Comparison of ENCODE assay signal across 9 cellular contexts in the genomic region with DNA sequence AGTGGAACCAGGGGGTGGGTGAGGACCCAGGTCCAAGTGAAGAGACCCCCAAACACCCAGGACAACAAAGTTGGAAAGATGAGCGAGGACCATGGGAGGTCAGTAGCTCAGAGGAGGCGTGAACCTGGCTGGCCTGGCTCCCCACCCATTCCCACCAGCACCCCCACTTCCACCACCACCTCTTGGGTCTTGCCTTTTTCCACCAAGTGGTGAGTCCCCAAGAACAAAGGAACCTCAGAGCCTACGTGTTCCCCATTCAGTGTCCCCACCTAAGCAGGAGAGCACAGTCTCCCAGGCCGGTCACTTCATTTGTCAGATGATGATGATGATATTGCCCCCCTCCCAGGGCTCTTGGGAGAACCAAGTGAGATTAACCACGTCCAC. TPM values are rescaled to one million over a fixed set of nuclear protein-coding genes. Genes with fewer than 3 reads are reported as not detected.
DNase-seq lines count a peak whose midpoint lies in the region; ATAC-seq, FAIRE-seq and TF ChIP-seq lines count a peak whose summit lies in the region.
"Had no signal": no experiment of that assay in that cellular context is flagged by ENCODE, and none has a peak within 500 bp of the region (broad histone marks: within the 10 kb centered on the region; RNA-seq: fewer than 3 reads in every experiment).

No MANE protein-coding gene starts in this region.

- BruUV-seq in OCI-LY7 (replicated peaks; lab: Mats Ljungman, UMichigan), result no TSS peak

- peaks cover 0 to 19% of the 10 kb centered on the region in 2 donors for H3K4me1 ChIP-seq in kidney (ENCODE audit: control insufficient read depth in 1 of 2, insufficient read depth in 1 of 2, low read depth in 1 of 2, low read length in 2 of 2)
- H3K4me1 ChIP-seq in OCI-LY7 (ENCODE audit: insufficient read depth, low read length, poor library complexity, severe bottlenecking), result no peaks in the 10 kb centered on the region
- peaks cover 14% of the 10 kb centered on the region for H3K4me1 ChIP-seq in Karpas-422 (ENCODE audit: low read length)

- H3K9me3 ChIP-seq in kidney (ENCODE audit: control insufficient read depth in 1 of 2, low read length in 2 of 2), result no peaks in the 10 kb centered on the region
- no peaks in the 10 kb centered on the region for H3K9me3 ChIP-seq in OCI-LY7 (ENCODE audit: low read length)
- no peaks in the 10 kb centered on the region for H3K9me3 ChIP-seq in Karpas-422 (ENCODE audit: low read length)

- DNase-seq in activated naive CD4-positive, alpha-beta T cell treated with anti-CD3 and anti-CD28 coated beads, Interleukin-2, amount 10 ng/mL, durations not matched to agents 7 days and 5 days, result no peak
- DNase-seq in activated naive CD4-positive, alpha-beta T cell treated with anti-CD3 and anti-CD28 coated beads, Interleukin-2, amount 50 U/mL, for 16 hours, result no peak
- no peak for DNase-seq in activated CD4-positive, alpha-beta memory T cell treated with anti-CD3 and anti-CD28 coated beads for 36 hours
- DNase-seq in kidney, result no peak
- no peak for DNase-seq in OCI-LY7 (ENCODE audit: low spot score)
- no peak for DNase-seq in Karpas-422

- no peak for TF ChIP-seq CTCF in kidney (IDR thresholded peaks at IDR 0.05; ENCODE audit: borderline replicate concordance, extremely low read depth, insufficient read depth)
- TF ChIP-seq CTCF in OCI-LY7 (conservative IDR thresholded peaks at IDR 0.05; ENCODE audit: low read length), result no peak

- no peak for FAIRE-seq in kidney (lab: Jason Lieb, UNC)

- no peaks in the 10 kb centered on the region; the same call in 1 of the 2 replicates for H4K20me1 ChIP-seq in OCI-LY7 (ENCODE audit: insufficient read depth, low read length)
- no peaks in the 10 kb centered on the region for H4K20me1 ChIP-seq in Karpas-422 (ENCODE audit: insufficient read depth, low read depth, low read length)

- H3K4me2 ChIP-seq in OCI-LY7 (ENCODE audit: low read length) (no peak overlapping the region), Karpas-422 (ENCODE audit: low read depth, low read length, poor library complexity, severe bottlenecking) (no peak overlapping the region)

- H3K36me3 Mint-ChIP-seq in activated naive CD4-positive, alpha-beta T cell treated with anti-CD3 and anti-CD28 coated beads, Interleukin-2, amount 10 ng/mL, durations not matched to agents 7 days and 5 days, result peaks cover 16% of the 10 kb centered on the region
- peaks cover 24% of the 10 kb centered on the region for H3K36me3 Mint-ChIP-seq in activated CD4-positive, alpha-beta memory T cell treated with anti-CD3 and anti-CD28 coated beads for 36 hours
- peaks cover 30% of the 10 kb centered on the region for H3K36me3 Mint-ChIP-seq in stimulated activated memory B cell treated with anti-CD40 and anti-IgM and Interleukin-4, amounts not matched to agents 10 μg/mL and 1 μg/mL and 100 μg/mL, for 72 hours

- H3K27ac ChIP-seq in kidney (ENCODE audit: low read depth in 2 of 2, low read length in 2 of 2) (peak overlapping the region; percentile 77 to 92), OCI-LY7 (ENCODE audit: low read depth, low read length, poor library complexity, severe bottlenecking) (no peak overlapping the region), Karpas-422 (ENCODE audit: low read length) (no peak overlapping the region)

- peaks cover 41% of the 10 kb centered on the region for H3K4me1 Mint-ChIP-seq in activated naive CD4-positive, alpha-beta T cell treated with anti-CD3 and anti-CD28 coated beads, Interleukin-2, amount 10 ng/mL, durations not matched to agents 7 days and 5 days
- H3K4me1 Mint-ChIP-seq in activated CD4-positive, alpha-beta memory T cell treated with anti-CD3 and anti-CD28 coated beads for 36 hours (ENCODE audit: low read depth), result peaks cover 32% of the 10 kb centered on the region
- H3K4me1 Mint-ChIP-seq in stimulated activated memory B cell treated with anti-CD40 and anti-IgM and Interleukin-4, amounts not matched to agents 10 μg/mL and 1 μg/mL and 100 μg/mL, for 72 hours, result peaks cover 38% of the 10 kb centered on the region

- no peak overlapping the region for H3K4me3 Mint-ChIP-seq in activated naive CD4-positive, alpha-beta T cell treated with anti-CD3 and anti-CD28 coated beads, Interleukin-2, amount 10 ng/mL, durations not matched to agents 7 days and 5 days
- H3K4me3 Mint-ChIP-seq in activated CD4-positive, alpha-beta memory T cell treated with anti-CD3 and anti-CD28 coated beads for 36 hours, result no peak overlapping the region
- no peak overlapping the region for H3K4me3 Mint-ChIP-seq in stimulated activated memory B cell treated with anti-CD40 and anti-IgM and Interleukin-4, amounts not matched to agents 10 μg/mL and 1 μg/mL and 100 μg/mL, for 72 hours

- H3K4me3 ChIP-seq in kidney (ENCODE audit: low read length in 2 of 2) (peak overlapping the region in 1 of 2 donors; percentile 6), OCI-LY7 (ENCODE audit: low read depth, low read length, poor library complexity, severe bottlenecking) (no peak overlapping the region), Karpas-422 (ENCODE audit: low read length) (no peak overlapping the region)

- no peak for ATAC-seq in stimulated activated memory B cell treated with anti-CD40 and anti-IgM and Interleukin-4, amounts not matched to agents 10 μg/mL and 1 μg/mL and 100 μg/mL, for 72 hours
- no peak for ATAC-seq in HG03135 (IDR thresholded peaks at IDR 0.05; ENCODE audit: unreplicated experiment)

- H3K79me2 ChIP-seq in OCI-LY7 (ENCODE audit: insufficient read depth, low read depth, low read length) (no peaks in the 10 kb centered on the region), Karpas-422 (ENCODE audit: low read length) (no peaks in the 10 kb centered on the region)

- H3K36me3 ChIP-seq in kidney (ENCODE audit: control insufficient read depth in 1 of 2, insufficient read depth in 2 of 2, low read length in 2 of 2), result peaks cover 8 to 9% of the 10 kb centered on the region in 2 donors
- H3K36me3 ChIP-seq in OCI-LY7 (ENCODE audit: insufficient read depth, low read length), result peaks cover 51% of the 10 kb centered on the region
- peaks cover 5% of the 10 kb centered on the region; the same call in 1 of the 2 replicates for H3K36me3 ChIP-seq in Karpas-422 (ENCODE audit: insufficient read depth, low read length)

- peaks cover 5% of the 10 kb centered on the region for H3K27me3 Mint-ChIP-seq in activated naive CD4-positive, alpha-beta T cell treated with anti-CD3 and anti-CD28 coated beads, Interleukin-2, amount 10 ng/mL, durations not matched to agents 7 days and 5 days
- no peaks in the 10 kb centered on the region for H3K27me3 Mint-ChIP-seq in activated CD4-positive, alpha-beta memory T cell treated with anti-CD3 and anti-CD28 coated beads for 36 hours
- no peaks in the 10 kb centered on the region for H3K27me3 Mint-ChIP-seq in stimulated activated memory B cell treated with anti-CD40 and anti-IgM and Interleukin-4, amounts not matched to agents 10 μg/mL and 1 μg/mL and 100 μg/mL, for 72 hours

- peak overlapping the region; percentile 82 for H3K27ac Mint-ChIP-seq in activated naive CD4-positive, alpha-beta T cell treated with anti-CD3 and anti-CD28 coated beads, Interleukin-2, amount 10 ng/mL, durations not matched to agents 7 days and 5 days
- peak overlapping the region; percentile 74 for H3K27ac Mint-ChIP-seq in activated CD4-positive, alpha-beta memory T cell treated with anti-CD3 and anti-CD28 coated beads for 36 hours
- peak overlapping the region; percentile 90 for H3K27ac Mint-ChIP-seq in stimulated activated memory B cell treated with anti-CD40 and anti-IgM and Interleukin-4, amounts not matched to agents 10 μg/mL and 1 μg/mL and 100 μg/mL, for 72 hours

- CTCF ChIA-PET in activated naive CD4-positive, alpha-beta T cell treated with anti-CD3 and anti-CD28 coated beads, Interleukin-2, amount 10 ng/mL, durations not matched to agents 7 days and 5 days (lab: Charles Lee), result interaction anchor here (0.6 to 2.4 kb wide), 6 partner anchors 12 to 174 kb away, joined by 3 to 11 read pairs (median 3); no protein-coding TSS in a partner anchor
- CTCF ChIA-PET in activated CD4-positive, alpha-beta memory T cell treated with anti-CD3 and anti-CD28 coated beads for 36 hours (lab: Charles Lee), result interaction anchor here (1.3 to 1.9 kb wide), 3 partner anchors 8 to 18 kb away, joined by 5 to 8 read pairs (median 6); a partner anchor contains a TSS
- CTCF ChIA-PET in OCI-LY7 (lab: Charles Lee; ENCODE audit: unreplicated experiment), result no interaction called here

- POLR2A ChIA-PET in activated CD4-positive, alpha-beta memory T cell treated with anti-CD3 and anti-CD28 coated beads for 36 hours (lab: Charles Lee), result interaction anchor here (0.7 to 0.8 kb wide), 2 partner anchors 17 to 56 kb away, joined by 3 read pairs; no protein-coding TSS in a partner anchor
- POLR2A ChIA-PET in OCI-LY7 (lab: Charles Lee), result no interaction called here

- H2AFZ ChIP-seq in OCI-LY7 (ENCODE audit: low read length) (no peak overlapping the region), Karpas-422 (ENCODE audit: low read length) (no peak overlapping the region)

- intact Hi-C loops in activated CD4-positive, alpha-beta memory T cell treated with anti-CD3 and anti-CD28 coated beads for 36 hours (cut with micrococcal nuclease), result loop anchor here (2.0 to 5.0 kb wide), 2 partner anchors 17 to 45 kb away; a partner anchor contains a TSS
- intact Hi-C loops in kidney (cut with DNase I), result no loop called here
- intact Hi-C loops in OCI-LY7 (cut with micrococcal nuclease; ENCODE audit: unreplicated experiment), result no loop called here

- H3K9me2 ChIP-seq in OCI-LY7 (ENCODE audit: insufficient read depth, low read length) (no peaks in the 10 kb centered on the region), Karpas-422 (replicated peaks; ENCODE audit: insufficient read depth, low read length) (no peaks in the 10 kb centered on the region)

- H3K27me3 ChIP-seq in Karpas-422 (ENCODE audit: low read length), result no peaks in the 10 kb centered on the region

- H3K9ac ChIP-seq in kidney (ENCODE audit: low read length in 2 of 2), result peak overlapping the region in 1 of 2 donors; percentile 48
- H3K9ac ChIP-seq in Karpas-422 (ENCODE audit: low read length), result no peak overlapping the region

- H3K9me3 Mint-ChIP-seq in activated naive CD4-positive, alpha-beta T cell treated with anti-CD3 and anti-CD28 coated beads, Interleukin-2, amount 10 ng/mL, durations not matched to agents 7 days and 5 days, result no peaks in the 10 kb centered on the region
- H3K9me3 Mint-ChIP-seq in activated CD4-positive, alpha-beta memory T cell treated with anti-CD3 and anti-CD28 coated beads for 36 hours, result no peaks in the 10 kb centered on the region
- no peaks in the 10 kb centered on the region for H3K9me3 Mint-ChIP-seq in stimulated activated memory B cell treated with anti-CD40 and anti-IgM and Interleukin-4, amounts not matched to agents 10 μg/mL and 1 μg/mL and 100 μg/mL, for 72 hours
- H3K9me3 Mint-ChIP-seq: naive thymus-derived CD8-positive, alpha-beta T cell had no signal

RNA-seq across cellular contexts. Expression of a gene that starts 0.5 kb away (rescaled TPM):
- total RNA-seq in activated CD4-positive, alpha-beta memory T cell treated with anti-CD3 and anti-CD28 coated beads for 36 hours, result 1 to 10 TPM; 2.0 to 2.1 TPM
- 32.5 TPM for total RNA-seq in kidney
- polyA plus RNA-seq in kidney (ENCODE audit: insufficient read depth, low read depth, low replicate concordance), result 10.2 TPM
- 2.1 and 2.2 TPM in 2 replicates for total RNA-seq in OCI-LY7 (2014; rRNA removed; shearing (Covaris generic))
- 3.7 and 6.5 TPM in 2 replicates for total RNA-seq in OCI-LY7 (2022)
- 0.29 and 0.34 TPM in 2 replicates for total RNA-seq in Karpas-422 (2014; rRNA removed; shearing (Covaris generic); ENCODE audit: low replicate concordance)

RNA-seq across cellular contexts. Expression of a gene that starts 15.2 kb away (rescaled TPM):
- total RNA-seq in activated CD4-positive, alpha-beta memory T cell treated with anti-CD3 and anti-CD28 coated beads for 36 hours, result 10 to 100 TPM; 11.3 to 13.2 TPM
- 6.5 TPM for total RNA-seq in kidney
- 6.8 TPM for polyA plus RNA-seq in kidney (ENCODE audit: insufficient read depth, low read depth, low replicate concordance)
- total RNA-seq in OCI-LY7 (2014; rRNA removed; shearing (Covaris generic)), result 31.3 and 47.1 TPM in 2 replicates
- total RNA-seq in OCI-LY7 (2022), result 53.5 and 66.8 TPM in 2 replicates
- total RNA-seq in Karpas-422 (2014; rRNA removed; shearing (Covaris generic); ENCODE audit: low replicate concordance), result 1.8 and 14.0 TPM in 2 replicates
- polyA plus RNA-seq: naive thymus-derived CD8-positive, alpha-beta T cell had no signal

RNA-seq across cellular contexts. Expression of a gene that starts 17.9 kb away (rescaled TPM):
- 100 to 1,000 TPM; 141 to 153 TPM for total RNA-seq in activated CD4-positive, alpha-beta memory T cell treated with anti-CD3 and anti-CD28 coated beads for 36 hours
- total RNA-seq in kidney, result 79.0 TPM
- polyA plus RNA-seq in kidney (ENCODE audit: insufficient read depth, low read depth, low replicate concordance), result 30.3 TPM
- total RNA-seq in OCI-LY7 (2014; rRNA removed; shearing (Covaris generic)), result 47.0 and 51.2 TPM in 2 replicates
- total RNA-seq in OCI-LY7 (2022), result 118 and 137 TPM in 2 replicates
- 38.0 and 43.0 TPM in 2 replicates for total RNA-seq in Karpas-422 (2014; rRNA removed; shearing (Covaris generic); ENCODE audit: low replicate concordance)

RNA-seq across cellular contexts. Expression of a gene that starts 29.1 kb away (rescaled TPM):
- 100 to 1,000 TPM; 142 to 143 TPM for total RNA-seq in activated CD4-positive, alpha-beta memory T cell treated with anti-CD3 and anti-CD28 coated beads for 36 hours
- total RNA-seq in kidney (41.6 TPM), OCI-LY7 (2022) (78.0 and 82.6 TPM in 2 replicates)
- 70.6 TPM for polyA plus RNA-seq in kidney (ENCODE audit: insufficient read depth, low read depth, low replicate concordance)
- total RNA-seq in OCI-LY7 (2014; rRNA removed; shearing (Covaris generic)), result 65.2 and 78.4 TPM in 2 replicates
- 44.9 and 57.4 TPM in 2 replicates for total RNA-seq in Karpas-422 (2014; rRNA removed; shearing (Covaris generic); ENCODE audit: low replicate concordance)

RNA-seq across cellular contexts. Expression of a gene that starts 37.4 kb away (rescaled TPM):
- 1 to 10 TPM; 2.0 TPM for total RNA-seq in activated CD4-positive, alpha-beta memory T cell treated with anti-CD3 and anti-CD28 coated beads for 36 hours
- total RNA-seq in kidney, result 1.7 TPM
- polyA plus RNA-seq in kidney (ENCODE audit: insufficient read depth, low read depth, low replicate concordance), result 2.3 TPM
- 0.19 TPM in 1 of 2 replicates, not detected in the other for total RNA-seq in OCI-LY7 (2014; rRNA removed; shearing (Covaris generic))
- 0.15 and 0.49 TPM in 2 replicates for total RNA-seq in OCI-LY7 (2022)
- 0.72 TPM in 1 of 2 replicates, not detected in the other for total RNA-seq in Karpas-422 (2014; rRNA removed; shearing (Covaris generic); ENCODE audit: low replicate concordance)

Comparison
In these comparisons a context has a peak if more than half of its experiments do, and no peak if none do; other contexts are left out.
1. H3K27ac ChIP-seq: peak in kidney (2 of 2); none in OCI-LY7 (single experiment) and Karpas-422 (single experiment).
2. Peak in every context shown above with its lines, with median percentiles within 50 percentile points of each other: H3K27ac Mint-ChIP-seq.